In genomic region chr9:118121361-118121760, GRCh38 we compare ENCODE assay signal across 28 cellular contexts.
"Had no signal": no experiment of that assay in that cellular context is flagged by ENCODE, and none has a peak within 500 bp of the region (broad histone marks: within the 10 kb centered on the region; RNA-seq: fewer than 3 reads in every experiment).

No MANE protein-coding gene starts in this region.

- H3K4me3 ChIP-seq: adrenal gland, esophagus muscularis mucosa, pancreas, prostate gland, sigmoid colon, stomach, suprapubic skin, tibial artery had no signal

- H3K27ac ChIP-seq: adrenal gland, brain microvascular endothelial cell, esophagus muscularis mucosa, foreskin keratinocyte, pancreas, prostate gland, sigmoid colon, stomach, suprapubic skin, tibial artery had no signal

- H3K9me3 ChIP-seq: adrenal gland, esophagus muscularis mucosa, pancreas, prostate gland, sigmoid colon, stomach, suprapubic skin, tibial artery had no signal

- H3K4me1 ChIP-seq: adrenal gland, esophagus muscularis mucosa, foreskin keratinocyte, pancreas, prostate gland, sigmoid colon, stomach, suprapubic skin, tibial artery had no signal

- H3K27me3 ChIP-seq: adrenal gland, brain microvascular endothelial cell, esophagus muscularis mucosa, foreskin keratinocyte, pancreas, sigmoid colon, stomach, suprapubic skin, tibial artery had no signal

- DNase-seq: activated B cell treated with CpG ODN at 0.5 μM for 24 hours; activated CD4-positive, alpha-beta T cell treated with anti-CD3 and anti-CD28 coated beads, Interleukin-2, amount 50 U/mL, for 1 hour; activated CD8-positive, alpha-beta T cell treated with anti-CD3 and anti-CD28 coated beads for 36 hours; activated naive CD4-positive, alpha-beta T cell treated with anti-CD3 and anti-CD28 coated beads for 36 hours; activated naive CD8-positive, alpha-beta T cell treated with anti-CD3 and anti-CD28 coated beads for 36 hours; activated T-cell treated with anti-CD3 and anti-CD28 coated beads, Interleukin-2, amount 50 U/mL, for 4 hours; adrenal gland; aorta; brain microvascular endothelial cell; caudate nucleus; endodermal cell; foreskin keratinocyte; islet precursor cell; left colon; midbrain; naive thymus-derived CD8-positive, alpha-beta T cell; nucleus accumbens; pancreas; sigmoid colon; stimulated activated CD4-positive, alpha-beta T cell treated with anti-CD3 and anti-CD28 coated beads, Interleukin-15, amount 100 ng/mL, for 24 hours; stimulated activated CD4-positive, alpha-beta T cell treated with anti-CD3 and anti-CD28 coated beads, Interleukin-2, amount 100 ng/mL, for 24 hours; stimulated activated naive B cell treated with anti-CD40 and anti-IgM and Interleukin-4, amounts not matched to agents 10 μg/mL and 1 μg/mL and 100 μg/mL, for 72 hours; stomach; T-helper 1 cell; tibial artery had no signal

- ATAC-seq: activated CD8-positive, alpha-beta T cell treated with anti-CD3 and anti-CD28 coated beads for 36 hours; activated T-cell treated with anti-CD3 and anti-CD28 coated beads, Interleukin-2, amount 50 U/mL, for 4 hours; foreskin keratinocyte; left colon; naive thymus-derived CD8-positive, alpha-beta T cell; pancreas; stimulated activated naive B cell treated with anti-CD40 and anti-IgM and Interleukin-4, amounts not matched to agents 10 μg/mL and 1 μg/mL and 100 μg/mL, for 72 hours had no signal

- H3K36me3 ChIP-seq: adrenal gland, brain microvascular endothelial cell, esophagus muscularis mucosa, pancreas, prostate gland, sigmoid colon, stomach, suprapubic skin, tibial artery had no signal
